ENCODE assay signal across 1 cellular context in the genomic region with DNA sequence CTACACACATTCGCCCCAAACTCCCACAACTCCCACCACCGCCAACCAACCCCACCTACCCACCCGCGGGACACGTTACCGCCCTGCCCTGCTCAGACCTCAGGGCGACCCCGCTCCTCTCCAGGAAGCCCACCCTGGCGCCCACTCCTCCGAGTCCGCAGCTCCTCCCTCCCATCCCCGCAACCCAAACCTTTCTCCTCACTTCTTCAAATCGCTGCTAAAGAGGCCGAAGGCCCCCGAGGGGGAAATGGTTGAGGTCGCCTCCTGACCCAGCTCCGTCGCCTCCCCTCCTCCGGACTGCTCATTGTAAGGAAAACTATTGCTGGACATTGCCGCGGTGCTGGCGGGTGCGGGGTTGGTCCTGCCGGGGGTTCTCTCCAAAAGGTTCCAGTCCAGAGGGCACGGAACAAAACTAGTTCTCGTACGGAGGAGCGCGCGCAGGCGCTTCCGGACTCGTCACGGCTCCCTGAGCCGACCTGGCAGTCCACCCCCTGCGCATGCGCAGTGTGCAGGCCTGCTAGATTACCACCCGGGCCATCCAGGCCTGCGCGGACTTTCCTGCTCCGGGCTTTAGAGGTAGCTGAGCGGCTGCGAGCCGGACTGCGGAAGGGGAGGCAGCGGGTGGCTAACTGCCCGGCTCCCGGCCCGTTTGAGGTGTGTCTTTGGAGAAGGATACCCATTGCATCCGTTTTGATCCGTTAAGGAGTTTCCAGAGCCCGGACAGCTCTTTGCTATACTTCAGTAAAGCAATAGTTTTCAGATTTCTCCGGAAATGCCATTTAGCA.
TF ChIP-seq lines count a peak whose summit lies in the region.

A gene with protein sequence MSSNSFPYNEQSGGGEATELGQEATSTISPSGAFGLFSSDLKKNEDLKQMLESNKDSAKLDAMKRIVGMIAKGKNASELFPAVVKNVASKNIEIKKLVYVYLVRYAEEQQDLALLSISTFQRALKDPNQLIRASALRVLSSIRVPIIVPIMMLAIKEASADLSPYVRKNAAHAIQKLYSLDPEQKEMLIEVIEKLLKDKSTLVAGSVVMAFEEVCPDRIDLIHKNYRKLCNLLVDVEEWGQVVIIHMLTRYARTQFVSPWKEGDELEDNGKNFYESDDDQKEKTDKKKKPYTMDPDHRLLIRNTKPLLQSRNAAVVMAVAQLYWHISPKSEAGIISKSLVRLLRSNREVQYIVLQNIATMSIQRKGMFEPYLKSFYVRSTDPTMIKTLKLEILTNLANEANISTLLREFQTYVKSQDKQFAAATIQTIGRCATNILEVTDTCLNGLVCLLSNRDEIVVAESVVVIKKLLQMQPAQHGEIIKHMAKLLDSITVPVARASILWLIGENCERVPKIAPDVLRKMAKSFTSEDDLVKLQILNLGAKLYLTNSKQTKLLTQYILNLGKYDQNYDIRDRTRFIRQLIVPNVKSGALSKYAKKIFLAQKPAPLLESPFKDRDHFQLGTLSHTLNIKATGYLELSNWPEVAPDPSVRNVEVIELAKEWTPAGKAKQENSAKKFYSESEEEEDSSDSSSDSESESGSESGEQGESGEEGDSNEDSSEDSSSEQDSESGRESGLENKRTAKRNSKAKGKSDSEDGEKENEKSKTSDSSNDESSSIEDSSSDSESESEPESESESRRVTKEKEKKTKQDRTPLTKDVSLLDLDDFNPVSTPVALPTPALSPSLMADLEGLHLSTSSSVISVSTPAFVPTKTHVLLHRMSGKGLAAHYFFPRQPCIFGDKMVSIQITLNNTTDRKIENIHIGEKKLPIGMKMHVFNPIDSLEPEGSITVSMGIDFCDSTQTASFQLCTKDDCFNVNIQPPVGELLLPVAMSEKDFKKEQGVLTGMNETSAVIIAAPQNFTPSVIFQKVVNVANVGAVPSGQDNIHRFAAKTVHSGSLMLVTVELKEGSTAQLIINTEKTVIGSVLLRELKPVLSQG (minus strand): TSS at position 449 of the 785 bp plus-strand sequence. CDS start 119 bp downstream, at position 330.

TF ChIP-seq in HEK293, 187 proteins besides CTCF, POLR2A, EP300 and RAD21 (continued from another document):
- no peak for TF ChIP-seq OVOL3 (tag by site-specific recombination; IDR thresholded peaks at IDR 0.05)
